Comparison of ENCODE assay signal across 15 cellular contexts in genomic region chr5:87210076-87210475, GRCh38.
"Had no signal": no experiment of that assay in that cellular context is flagged by ENCODE, and none has a peak within 500 bp of the region (broad histone marks: within the 10 kb centered on the region; RNA-seq: fewer than 3 reads in every experiment).

No MANE protein-coding gene starts in this region.

- H3K4me1 ChIP-seq: esophagus muscularis mucosa, left lung had no signal

- H3K4me3 ChIP-seq: esophagus muscularis mucosa, left lung, thoracic aorta had no signal

- H3K36me3 ChIP-seq: brain microvascular endothelial cell, esophagus muscularis mucosa, left lung, thoracic aorta had no signal

- H3K27ac ChIP-seq: brain microvascular endothelial cell, esophagus muscularis mucosa, left lung, thoracic aorta had no signal

- DNase-seq: activated B cell treated with CpG ODN at 0.5 μM for 24 hours; activated CD4-positive, alpha-beta T cell treated with anti-CD3 and anti-CD28 coated beads, Interleukin-2, amount 10 ng/mL, durations not matched to agents 24 days and 14 days; activated naive CD4-positive, alpha-beta T cell treated with anti-CD3 and anti-CD28 coated beads, Interleukin-2, amount 50 U/mL, for 16 hours; brain microvascular endothelial cell; endodermal cell; foreskin melanocyte; head of caudate nucleus; islet precursor cell; left lung; mesendoderm; stimulated activated CD4-positive, alpha-beta T cell treated with anti-CD3 and anti-CD28 coated beads, Interleukin-15, amount 100 ng/mL, for 24 hours; stimulated activated CD4-positive, alpha-beta T cell treated with anti-CD3 and anti-CD28 coated beads, Interleukin-4, amount 100 ng/mL, for 4 hours; stimulated activated naive CD8-positive, alpha-beta T cell treated with anti-CD3 and anti-CD28 coated beads, Interleukin-15, amount 100 ng/mL, for 72 hours had no signal

- H3K27me3 ChIP-seq: brain microvascular endothelial cell, esophagus muscularis mucosa, left lung had no signal

- H3K9me3 ChIP-seq: left lung, thoracic aorta had no signal
